In genomic region chr12:52050771-52051541, GRCh38 we compare ENCODE assay signal across 8 cellular contexts. TPM values are rescaled to one million over a fixed set of nuclear protein-coding genes. Genes with fewer than 3 reads are reported as not detected.
DNase-seq lines count a peak whose midpoint lies in the region; ATAC-seq and TF ChIP-seq lines count a peak whose summit lies in the region.

Gene NR4A1, plus strand, starts transcription at chr12:52051442. Its CDS starts 2,887 bp downstream, at chr12:52054329.

- ATAC-seq in DND-41 (ENCODE audit: insufficient read depth, low read depth) (peak; percentile 91), GM21576 (IDR thresholded peaks at IDR 0.05; ENCODE audit: unreplicated experiment) (peak; percentile 69)
- ATAC-seq in stimulated activated naive CD8-positive, alpha-beta T cell treated with anti-CD3 and anti-CD28 coated beads, Interleukin-15, amount 100 ng/mL, for 72 hours = peak; percentile 86

- TF ChIP-seq EP300 in neural cell (conservative IDR thresholded peaks at IDR 0.05; ENCODE audit: poor library complexity, severe bottlenecking) = peak; percentile 43

- no peaks in the 10 kb centered on the region for H3K79me2 ChIP-seq in DND-41 (ENCODE audit: insufficient read depth, low read length)
- no peaks in the 10 kb centered on the region for H3K79me2 ChIP-seq in neural cell (replicated peaks; ENCODE audit: insufficient read depth, low read length)

- H4K20me1 ChIP-seq in DND-41 (ENCODE audit: insufficient read depth, low read length) (peaks cover 37% of the 10 kb centered on the region), neural cell (ENCODE audit: insufficient read depth) (no peaks in the 10 kb centered on the region)

- no peaks in the 10 kb centered on the region for H3K9me2 ChIP-seq in neural cell (ENCODE audit: insufficient read depth, low read length)

- H2AFZ ChIP-seq in DND-41 (ENCODE audit: low read depth, low read length) (no peak within 1 kb of the TSS), neural cell (ENCODE audit: low read depth, low read length) (peak within 1 kb of the TSS; percentile 85)

- H3K9me3 ChIP-seq in DND-41 (ENCODE audit: insufficient read depth, low read length, severe bottlenecking) = no peaks in the 10 kb centered on the region
- H3K9me3 ChIP-seq in neural cell (ENCODE audit: low read length) = no peaks in the 10 kb centered on the region

- H3K9me3 Mint-ChIP-seq in stimulated activated naive CD8-positive, alpha-beta T cell treated with anti-CD3 and anti-CD28 coated beads, Interleukin-15, amount 100 ng/mL, for 72 hours = no peaks in the 10 kb centered on the region

- H3K4me2 ChIP-seq in DND-41 (ENCODE audit: insufficient read depth, low read length) (peak within 1 kb of the TSS; percentile 67), neural cell (ENCODE audit: low read length) (peak within 1 kb of the TSS; percentile 94)

- DNase-seq in DND-41 (peak; percentile 87), RPMI8226 (peak; percentile 96), fibroblast of the aortic adventitia (ENCODE audit: low read depth) (peak; percentile 95)
- peak; percentile 88 for DNase-seq in Jurkat, Clone E6-1 (ENCODE audit: low read depth, low spot score)
- peak; percentile 96 for DNase-seq in activated effector memory CD4-positive, alpha-beta T cell treated with Interleukin-2 at 50 U/mL for 16 hours
- DNase-seq in stimulated activated naive CD8-positive, alpha-beta T cell treated with anti-CD3 and anti-CD28 coated beads, Interleukin-15, amount 100 ng/mL, for 72 hours = peak; percentile 96 to 97

- H3K9ac ChIP-seq in DND-41 (ENCODE audit: low read depth, low read length) (no peak within 1 kb of the TSS), neural cell (ENCODE audit: low read length) (peak within 1 kb of the TSS; percentile 90)

- H3K27me3 Mint-ChIP-seq in stimulated activated naive CD8-positive, alpha-beta T cell treated with anti-CD3 and anti-CD28 coated beads, Interleukin-15, amount 100 ng/mL, for 72 hours = no peaks in the 10 kb centered on the region

- H3K4me3 Mint-ChIP-seq in stimulated activated naive CD8-positive, alpha-beta T cell treated with anti-CD3 and anti-CD28 coated beads, Interleukin-15, amount 100 ng/mL, for 72 hours = peak within 1 kb of the TSS; percentile 91 to 92

- peak within 1 kb of the TSS; percentile 97 to 98 for H3K27ac Mint-ChIP-seq in stimulated activated naive CD8-positive, alpha-beta T cell treated with anti-CD3 and anti-CD28 coated beads, Interleukin-15, amount 100 ng/mL, for 72 hours

- TF ChIP-seq CTCF in DND-41 (IDR thresholded peaks at IDR 0.05; ENCODE audit: borderline replicate concordance, extremely low read depth, low read length, poor library complexity, severe bottlenecking) (no peak), fibroblast of the aortic adventitia (IDR thresholded peaks at IDR 0.05; ENCODE audit: insufficient read depth, low read length) (peak; percentile 15), neural cell (IDR thresholded peaks at IDR 0.05; ENCODE audit: poor library complexity, severe bottlenecking) (peak; percentile 46)

- H3K27ac ChIP-seq in DND-41 (ENCODE audit: low read length) (no peak within 1 kb of the TSS), neural cell (ENCODE audit: low read length) (peak within 1 kb of the TSS; percentile 67)

- H3K27me3 ChIP-seq in DND-41 (ENCODE audit: insufficient read depth, low read length, poor library complexity) = peaks cover 51% of the 10 kb centered on the region
- no peaks in the 10 kb centered on the region for H3K27me3 ChIP-seq in neural cell (ENCODE audit: insufficient read depth, low read depth, low read length)

- H3K4me1 Mint-ChIP-seq in stimulated activated naive CD8-positive, alpha-beta T cell treated with anti-CD3 and anti-CD28 coated beads, Interleukin-15, amount 100 ng/mL, for 72 hours = peaks cover 76% of the 10 kb centered on the region

- no peak for TF ChIP-seq RAD21 in neural cell (conservative IDR thresholded peaks at IDR 0.05)

- peaks cover 19% of the 10 kb centered on the region for H3K4me1 ChIP-seq in DND-41 (ENCODE audit: insufficient read depth, low read length)

- H3F3A ChIP-seq in neural cell (ENCODE audit: insufficient read depth, low read length, poor library complexity, severe bottlenecking) = no peaks in the 10 kb centered on the region

- H3K4me3 ChIP-seq in DND-41 (ENCODE audit: low read depth in 1 of 2, low read length in 2 of 2) (peak within 1 kb of the TSS in 1 of 2 experiments; percentile 41; a peak in 2 of 4 replicates), fibroblast of the aortic adventitia (ENCODE audit: low read depth, low read length) (peak within 1 kb of the TSS; percentile 79), neural cell (ENCODE audit: low read length) (peak within 1 kb of the TSS; percentile 88)
- H3K4me3 ChIP-seq in Jurkat, Clone E6-1 (ENCODE audit: low read length) = peak within 1 kb of the TSS; percentile 73

- H3K36me3 ChIP-seq in DND-41 (ENCODE audit: insufficient read depth, low read length) (no peaks in the 10 kb centered on the region), neural cell (ENCODE audit: insufficient read depth, low read length) (no peaks in the 10 kb centered on the region)

TF ChIP-seq in neural cell, 6 proteins besides CTCF, POLR2A, EP300 and RAD21:
- no peak for TF ChIP-seq REST (IDR thresholded peaks at IDR 0.05; ENCODE audit: borderline replicate concordance)
- TF ChIP-seq EZH2 (IDR thresholded peaks at IDR 0.05; ENCODE audit: borderline replicate concordance, insufficient read depth, low read length, poor library complexity, severe bottlenecking) = no peak
- no peak for TF ChIP-seq TAF1 (IDR thresholded peaks at IDR 0.05; ENCODE audit: low read depth)
- no peak for TF ChIP-seq SMC3 (conservative IDR thresholded peaks at IDR 0.05; ENCODE audit: poor library complexity)
- TF ChIP-seq MXI1 (conservative IDR thresholded peaks at IDR 0.05; ENCODE audit: poor library complexity, severe bottlenecking) = no peak
- peak; percentile 74 for TF ChIP-seq POLR2AphosphoS5 (IDR thresholded peaks at IDR 0.05)

RNA-seq across cellular contexts. Expression of gene NR4A1, which starts in this region (rescaled TPM):
- 16.1 TPM for polyA plus RNA-seq in Jurkat, Clone E6-1 (2012; ENCODE audit: insufficient read depth, insufficient read length)
- 0.82 and 3.9 TPM in 2 replicates for total RNA-seq in fibroblast of the aortic adventitia (ENCODE audit: low replicate concordance)
- 3.4 and 6.1 TPM in 2 replicates for polyA plus RNA-seq in neural cell
- polyA minus RNA-seq in neural cell = 5.0 and 7.3 TPM in 2 replicates
